ENCODE assay signal across 11 cellular contexts in the genomic region with DNA sequence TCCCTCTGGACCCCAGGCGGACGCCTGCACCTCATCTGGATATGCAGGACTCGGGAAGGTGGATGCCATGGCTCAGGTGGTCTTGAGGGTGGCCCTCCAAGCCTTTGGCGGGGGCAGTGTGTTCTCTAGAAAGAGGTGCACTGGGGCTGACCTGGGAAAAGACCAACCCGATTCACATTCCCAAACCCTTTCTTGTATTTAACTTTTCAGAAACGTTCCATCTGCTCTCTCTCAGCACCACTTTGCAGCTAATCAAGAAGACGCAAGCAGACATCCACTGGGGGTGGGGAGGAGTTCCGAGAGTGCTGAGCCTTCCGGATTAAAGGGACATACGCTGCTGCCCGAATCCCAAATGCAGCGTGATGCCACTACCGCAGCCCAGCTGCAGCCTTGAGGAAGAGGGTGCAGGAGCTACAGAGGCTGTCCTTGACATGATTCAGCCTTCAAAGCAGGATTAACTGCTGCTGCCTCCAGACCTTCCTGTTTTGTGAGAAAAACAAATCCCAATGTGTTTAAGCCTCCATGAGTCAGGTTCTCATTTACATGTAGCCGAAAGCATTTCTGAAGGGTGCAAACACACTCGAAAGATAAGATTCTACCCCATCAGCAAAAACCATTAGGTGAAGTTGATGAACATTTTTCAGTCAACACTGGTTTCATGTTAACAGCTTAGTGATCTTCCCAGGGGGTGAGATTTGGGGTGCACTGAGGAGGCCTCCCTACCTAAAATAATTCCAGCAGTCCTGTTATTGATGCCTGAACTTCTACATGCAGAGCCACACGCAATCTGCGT. TPM values are rescaled to one million over a fixed set of nuclear protein-coding genes. Genes with fewer than 3 reads are reported as not detected.
A peak's percentile ranks its signal among the peaks of the same experiment; 100 is the strongest.
DNase-seq lines count a peak whose midpoint lies in the region; ATAC-seq lines count a peak whose summit lies in the region.
"Had no signal": no experiment of that assay in that cellular context is flagged by ENCODE, and none has a peak within 500 bp of the region (broad histone marks: within the 10 kb centered on the region; RNA-seq: fewer than 3 reads in every experiment).

No MANE protein-coding gene starts in this region.

- peak overlapping the region in 1 of 2 experiments; percentile 80 for H3K18ac ChIP-seq in mesenchymal stem cell (ENCODE audit: low read depth in 1 of 2, low read length in 2 of 2)

- DNase-seq in AG20443 (ENCODE audit: low spot score) = peak; percentile 61
- peak; percentile 66 to 69 for DNase-seq in Kasumi-1 (lab: John Stamatoyannopoulos, UW)
- DNase-seq in mesenchymal stem cell = peak; percentile 65
- DNase-seq in NCI-H446 treated with DMSO at 0.1 percent for 48 hours (lab: John Stamatoyannopoulos, UW) = no peak
- DNase-seq in retina = no peak
- DNase-seq in NCI-H1436 treated with DMSO at 0.1 percent for 48 hours (lab: John Stamatoyannopoulos, UW) = no peak
- DNase-seq: DND-41; effector CD8-positive, alpha-beta T cell; NCI-H526 treated with DMSO at 0.1 percent for 48 hours had no signal

- H2BK120ac ChIP-seq in mesenchymal stem cell (ENCODE audit: low read depth, low read length) = no peak overlapping the region

- no peaks in the 10 kb centered on the region for H3K79me1 ChIP-seq in mesenchymal stem cell (replicated peaks; ENCODE audit: low read length, poor library complexity, severe bottlenecking)

- no peak overlapping the region for H3K23ac ChIP-seq in mesenchymal stem cell (ENCODE audit: low read length in 2 of 2)

- H3K9me3 ChIP-seq in mesenchymal stem cell (ENCODE audit: control insufficient read depth, low read length) = no peaks in the 10 kb centered on the region

- peak overlapping the region in 1 of 2 experiments; percentile 37 for H2BK12ac ChIP-seq in mesenchymal stem cell (ENCODE audit: low read length in 2 of 2)

- no peak overlapping the region for H2BK5ac ChIP-seq in mesenchymal stem cell (ENCODE audit: low read depth, low read length, poor library complexity, severe bottlenecking)

- no peak overlapping the region for H4K91ac ChIP-seq in mesenchymal stem cell (ENCODE audit: low read length)

- no peak for ATAC-seq in GM19395 (IDR thresholded peaks at IDR 0.05; ENCODE audit: unreplicated experiment)

- peaks cover 6% of the 10 kb centered on the region for H3K4me1 ChIP-seq in mesenchymal stem cell (ENCODE audit: control insufficient read depth, insufficient read depth, low read depth, low read length)

- H2BK15ac ChIP-seq in mesenchymal stem cell (ENCODE audit: low read depth, poor library complexity, severe bottlenecking) = no peak overlapping the region

- H3K4me3 ChIP-seq in mesenchymal stem cell (ENCODE audit: insufficient read depth in 1 of 2, low read depth in 1 of 2, low read length in 2 of 2) = peak overlapping the region in 1 of 2 experiments; percentile 55

- H3K14ac ChIP-seq in mesenchymal stem cell (ENCODE audit: low read length in 2 of 2) = peak overlapping the region in 1 of 2 experiments; percentile 88

- H3K36me3 ChIP-seq in mesenchymal stem cell (ENCODE audit: control insufficient read depth in 1 of 2, insufficient read depth in 2 of 2, low read depth in 1 of 2, low read length in 2 of 2) = no peaks in the 10 kb centered on the region

- WGBS in mesenchymal stem cell = 36% methylated on average over 16 of the region's 17 CpGs

- H3K27me3 ChIP-seq in mesenchymal stem cell (ENCODE audit: control insufficient read depth in 1 of 2, insufficient read depth in 1 of 2, low read length in 2 of 2) = peaks cover 0 to 30% of the 10 kb centered on the region in 2 experiments

- peak overlapping the region; percentile 83 for H2AFZ ChIP-seq in mesenchymal stem cell (ENCODE audit: low read depth, low read length)

- peak overlapping the region; percentile 33 for H3K27ac ChIP-seq in cingulate gyrus (ENCODE audit: low read depth, low read length)
- H3K27ac ChIP-seq in mesenchymal stem cell (ENCODE audit: low read length, poor library complexity, severe bottlenecking) = no peak overlapping the region

- no peak overlapping the region for H2AK5ac ChIP-seq in mesenchymal stem cell (ENCODE audit: low read length, severe bottlenecking)

- H4K8ac ChIP-seq in mesenchymal stem cell (ENCODE audit: low read length) = no peak overlapping the region

- H3K4ac ChIP-seq in mesenchymal stem cell (ENCODE audit: low read depth in 1 of 2, low read length in 2 of 2) = no peak overlapping the region

- H3K4me2 ChIP-seq in mesenchymal stem cell (ENCODE audit: low read length, poor library complexity, severe bottlenecking) = no peak overlapping the region

- no peak overlapping the region for H3K9ac ChIP-seq in mesenchymal stem cell (ENCODE audit: low read length)

RNA-seq across cellular contexts. Expression of gene RBM17, which starts 40.0 kb away (rescaled TPM):
- 78.5 TPM for polyA plus RNA-seq in mesenchymal stem cell (2013, experiment 1 of 2)
- 73.5 TPM for polyA plus RNA-seq in mesenchymal stem cell (2013, experiment 2 of 2)

Comparison
In these comparisons a context has a peak if more than half of its experiments do, and no peak if none do; other contexts are left out.
1. DNase-seq: peak in AG20443 (single experiment), Kasumi-1 (2 of 2) and mesenchymal stem cell (single experiment); none in NCI-H446 treated with DMSO at 0.1 percent for 48 hours (single experiment), retina (single experiment) and NCI-H1436 treated with DMSO at 0.1 percent for 48 hours (single experiment).